In the genomic region with DNA sequence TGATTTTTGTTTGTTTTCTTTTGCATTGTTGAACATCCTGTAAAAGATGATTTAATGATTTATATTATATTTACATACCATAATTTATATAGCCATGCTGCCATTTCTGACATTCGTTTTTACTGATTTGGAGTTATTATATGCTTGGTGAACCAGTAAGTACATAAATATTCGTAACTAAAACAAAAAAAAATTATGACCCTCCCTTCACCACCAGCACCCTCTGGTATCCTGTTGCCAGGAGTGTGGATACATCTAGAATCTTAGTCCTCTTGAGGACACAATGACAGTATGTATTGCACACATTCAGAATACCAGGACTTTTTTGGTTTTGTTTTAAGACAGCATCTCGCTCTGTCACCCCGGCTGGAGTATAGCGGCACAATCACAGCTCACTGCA, we compare ENCODE assay signal across 34 cellular contexts.
"Had no signal": no experiment of that assay in that cellular context is flagged by ENCODE, and none has a peak within 500 bp of the region (broad histone marks: within the 10 kb centered on the region; RNA-seq: fewer than 3 reads in every experiment).

No MANE protein-coding gene starts in this region.

- H3K27ac Mint-ChIP-seq: activated B cell treated with CpG ODN at 0.5 μM for 24 hours; activated CD8-positive, alpha-beta T cell treated with anti-CD3 and anti-CD28 coated beads for 36 hours; activated naive CD8-positive, alpha-beta T cell treated with anti-CD3 and anti-CD28 coated beads for 36 hours; activated naive CD8-positive, alpha-beta T cell treated with anti-CD3 and anti-CD28 coated beads, Interleukin-2, amount 50 U/mL, for 24 hours; activated T-helper 17 cell treated with anti-CD3 and anti-CD28 coated beads, Interleukin-2, amount 50 U/mL, for 72 hours; dendritic cell treated with granulocyte-macrophage colony-stimulating factor and Interleukin-4, amounts not matched to agents 40 ng/mL and 50 ng/mL, for 4 days; T-helper 17 cell; T-helper 2 cell treated with Interferon-gamma antibody and Interleukin-4, amounts not matched to agents 5 μg/mL and 100 μg/mL, for 36 hours had no signal

- H3K27me3 Mint-ChIP-seq: activated B cell treated with CpG ODN at 0.5 μM for 24 hours; activated CD8-positive, alpha-beta T cell treated with anti-CD3 and anti-CD28 coated beads for 36 hours; activated naive CD8-positive, alpha-beta T cell treated with anti-CD3 and anti-CD28 coated beads for 36 hours; activated naive CD8-positive, alpha-beta T cell treated with anti-CD3 and anti-CD28 coated beads, Interleukin-2, amount 50 U/mL, for 24 hours; dendritic cell treated with granulocyte-macrophage colony-stimulating factor and Interleukin-4, amounts not matched to agents 40 ng/mL and 50 ng/mL, for 4 days had no signal

- H3K9me3 ChIP-seq: adrenal gland, body of pancreas, colonic mucosa, esophagus muscularis mucosa, gastrocnemius medialis, heart left ventricle had no signal

- ATAC-seq: activated CD4-positive, CD25-positive, alpha-beta regulatory T cell treated with anti-CD3 and anti-CD28 coated beads, Interleukin-2, amount 50 U/mL, for 24 hours; activated CD8-positive, alpha-beta T cell treated with anti-CD3 and anti-CD28 coated beads for 36 hours; activated naive CD8-positive, alpha-beta T cell treated with anti-CD3 and anti-CD28 coated beads, Interleukin-2, amount 50 U/mL, for 24 hours; activated T-cell treated with anti-CD3 and anti-CD28 coated beads, Interleukin-2, amount 50 U/mL, for 4 hours; activated T-helper 17 cell treated with anti-CD3 and anti-CD28 coated beads, Interleukin-2, amount 50 U/mL, for 72 hours; body of pancreas; foreskin keratinocyte; gastrocnemius medialis; heart left ventricle; T-helper 17 cell had no signal

- H3K27ac ChIP-seq: adrenal gland, body of pancreas, colonic mucosa, dorsolateral prefrontal cortex, esophagus muscularis mucosa, foreskin keratinocyte, gastrocnemius medialis, heart left ventricle, WERI-Rb-1 had no signal

- H3K9me3 Mint-ChIP-seq: activated B cell treated with CpG ODN at 0.5 μM for 24 hours; activated CD8-positive, alpha-beta T cell treated with anti-CD3 and anti-CD28 coated beads for 36 hours; activated naive CD8-positive, alpha-beta T cell treated with anti-CD3 and anti-CD28 coated beads for 36 hours; activated naive CD8-positive, alpha-beta T cell treated with anti-CD3 and anti-CD28 coated beads, Interleukin-2, amount 50 U/mL, for 24 hours; activated T-cell treated with anti-CD3 and anti-CD28 coated beads, Interleukin-2, amount 50 U/mL, for 4 hours; activated T-helper 17 cell treated with anti-CD3 and anti-CD28 coated beads, Interleukin-2, amount 50 U/mL, for 72 hours; dendritic cell treated with granulocyte-macrophage colony-stimulating factor and Interleukin-4, amounts not matched to agents 40 ng/mL and 50 ng/mL, for 4 days; T-helper 2 cell treated with Interferon-gamma antibody and Interleukin-4, amounts not matched to agents 5 μg/mL and 100 μg/mL, for 36 hours had no signal

- H3K4me1 ChIP-seq: colonic mucosa, foreskin keratinocyte, gastrocnemius medialis had no signal

- H3K4me3 ChIP-seq: adrenal gland, body of pancreas, colonic mucosa, dorsolateral prefrontal cortex, esophagus muscularis mucosa, gastrocnemius medialis, heart left ventricle had no signal

- H3K4me1 Mint-ChIP-seq: activated B cell treated with CpG ODN at 0.5 μM for 24 hours; activated naive CD8-positive, alpha-beta T cell treated with anti-CD3 and anti-CD28 coated beads for 36 hours; activated naive CD8-positive, alpha-beta T cell treated with anti-CD3 and anti-CD28 coated beads, Interleukin-2, amount 50 U/mL, for 24 hours; activated T-helper 17 cell treated with anti-CD3 and anti-CD28 coated beads, Interleukin-2, amount 50 U/mL, for 72 hours; T-helper 17 cell had no signal

- H3K36me3 Mint-ChIP-seq: activated naive CD8-positive, alpha-beta T cell treated with anti-CD3 and anti-CD28 coated beads for 36 hours had no signal

- DNase-seq: activated B cell treated with CpG ODN at 0.5 μM for 24 hours; activated CD4-positive, alpha-beta T cell treated with anti-CD3 and anti-CD28 coated beads for 48 hours; activated CD4-positive, alpha-beta T cell treated with anti-CD3 and anti-CD28 coated beads, Interleukin-2, amount 50 U/mL, for 1 hour; activated CD4-positive, alpha-beta T cell treated with anti-CD3 and anti-CD28 coated beads, Interleukin-2, amount 50 U/mL, for 48 hours; activated CD8-positive, alpha-beta memory T cell treated with anti-CD3 and anti-CD28 coated beads for 24 hours; activated CD8-positive, alpha-beta T cell treated with anti-CD3 and anti-CD28 coated beads for 36 hours; activated gamma-delta T cell; activated naive CD4-positive, alpha-beta T cell; activated naive CD4-positive, alpha-beta T cell treated with anti-CD3 and anti-CD28 coated beads, Interleukin-2, amount 50 U/mL, for 16 hours; activated naive CD8-positive, alpha-beta T cell treated with anti-CD3 and anti-CD28 coated beads for 36 hours; activated naive CD8-positive, alpha-beta T cell treated with anti-CD3 and anti-CD28 coated beads, Interleukin-2, amount 50 U/mL, for 24 hours; activated T-cell treated with anti-CD3 and anti-CD28 coated beads, Interleukin-2, amount 50 U/mL, for 4 hours; amygdala; body of pancreas; caudate nucleus; colonic mucosa; effector memory CD4-positive, alpha-beta T cell; erythroblast; foreskin keratinocyte; gastrocnemius medialis; glutamatergic neuron; heart left ventricle; SW 1271; T-helper 1 cell; T-helper 17 cell; T1000; WERI-Rb-1 had no signal

- H3K4me3 Mint-ChIP-seq: activated B cell treated with CpG ODN at 0.5 μM for 24 hours; activated CD8-positive, alpha-beta T cell treated with anti-CD3 and anti-CD28 coated beads for 36 hours; activated naive CD8-positive, alpha-beta T cell treated with anti-CD3 and anti-CD28 coated beads for 36 hours; activated naive CD8-positive, alpha-beta T cell treated with anti-CD3 and anti-CD28 coated beads, Interleukin-2, amount 50 U/mL, for 24 hours; activated T-cell treated with anti-CD3 and anti-CD28 coated beads, Interleukin-2, amount 50 U/mL, for 4 hours; activated T-helper 17 cell treated with anti-CD3 and anti-CD28 coated beads, Interleukin-2, amount 50 U/mL, for 72 hours; dendritic cell treated with granulocyte-macrophage colony-stimulating factor and Interleukin-4, amounts not matched to agents 40 ng/mL and 50 ng/mL, for 4 days; T-helper 17 cell; T-helper 2 cell treated with Interferon-gamma antibody and Interleukin-4, amounts not matched to agents 5 μg/mL and 100 μg/mL, for 36 hours had no signal

- H3K36me3 ChIP-seq: adrenal gland, colonic mucosa, gastrocnemius medialis, heart left ventricle, WERI-Rb-1 had no signal
